8 cellular contexts compared by ENCODE assay signal in the genomic region with DNA sequence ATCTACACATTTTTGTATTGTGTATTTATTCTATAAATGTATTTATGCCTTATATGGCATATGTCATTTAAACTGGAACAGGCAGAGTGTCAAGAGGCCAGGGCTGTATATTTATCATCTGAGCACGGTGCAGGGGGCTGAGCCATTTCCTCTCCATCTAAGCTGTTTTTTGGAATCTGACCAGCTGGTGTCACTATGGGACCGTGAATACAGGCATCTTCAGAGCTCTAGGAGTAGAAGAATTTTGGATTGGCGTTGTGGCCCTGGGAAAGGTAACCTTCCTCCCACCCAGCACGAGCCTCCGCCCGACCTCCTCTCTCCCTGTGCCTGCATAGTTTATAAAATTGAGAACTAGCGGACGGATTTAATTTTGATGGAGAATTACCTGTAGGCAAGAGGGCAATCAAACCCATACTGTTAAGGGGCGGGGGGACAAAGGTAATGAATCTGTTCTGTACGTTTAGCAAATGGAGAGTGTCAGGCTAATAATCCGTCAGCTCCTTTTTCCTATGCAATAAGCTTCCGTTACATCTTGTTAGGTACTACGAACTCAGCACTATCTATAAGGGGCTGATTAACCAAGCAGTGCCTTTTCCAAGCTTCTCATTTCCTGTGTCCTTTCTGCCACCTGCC. TPM values are rescaled to one million over a fixed set of nuclear protein-coding genes. Genes with fewer than 3 reads are reported as not detected.
DNase-seq lines count a peak whose midpoint lies in the region; ATAC-seq lines count a peak whose summit lies in the region.

No MANE protein-coding gene starts in this region.

- no peak overlapping the region for H3K27ac ChIP-seq in substantia nigra (ENCODE audit: low read depth, low read length, poor library complexity, severe bottlenecking)

- ATAC-seq in HG02642 (IDR thresholded peaks at IDR 0.05; ENCODE audit: poor library complexity, unreplicated experiment), result peak; percentile 78

- DNase-seq in NCI-H510A treated with DMSO at 0.1 percent for 48 hours (lab: John Stamatoyannopoulos, UW), result peak; percentile 11
- DNase-seq in NCI-H510A (lab: John Stamatoyannopoulos, UW), result no peak
- peak; percentile 73 for DNase-seq in NCI-H146 (lab: John Stamatoyannopoulos, UW)
- peak; percentile 36 for DNase-seq in UCSD-AML1 (lab: John Stamatoyannopoulos, UW; ENCODE audit: unreplicated experiment)
- DNase-seq in dermis blood vessel endothelial cell, result peak; percentile 77
- DNase-seq in medulla oblongata (ENCODE audit: extremely low spot score), result peak; percentile 76
- peak in 30 of 49 donors; percentile 2 to 44 (median 10) for DNase-seq in substantia nigra (lab: John Stamatoyannopoulos, UW)

RNA-seq across cellular contexts. Expression of a gene that starts 29.0 kb away (rescaled TPM):
- 64.0 and 99.4 TPM in 2 replicates for total RNA-seq in dermis blood vessel endothelial cell
